23 cellular contexts compared by ENCODE assay signal in genomic region chr3:97889814-97890213, GRCh38.
"Had no signal": no experiment of that assay in that cellular context is flagged by ENCODE, and none has a peak within 500 bp of the region (broad histone marks: within the 10 kb centered on the region; RNA-seq: fewer than 3 reads in every experiment).

No MANE protein-coding gene starts in this region.

- DNase-seq: activated CD4-positive, alpha-beta T cell treated with anti-CD3 and anti-CD28 coated beads for 48 hours; activated CD4-positive, alpha-beta T cell treated with anti-CD3 and anti-CD28 coated beads, Interleukin-2, amount 50 U/mL, for 4 hours; activated CD4-positive, CD25-positive, alpha-beta regulatory T cell treated with anti-CD3 and anti-CD28 coated beads, Interleukin-2, amount 50 U/mL, for 72 hours; activated CD8-positive, alpha-beta memory T cell treated with anti-CD3 and anti-CD28 coated beads, Interleukin-2, amount 10 ng/mL, durations not matched to agents 7 days and 5 days; activated effector memory CD4-positive, alpha-beta T cell treated with Interleukin-2 at 50 U/mL for 16 hours; activated naive CD4-positive, alpha-beta T cell; activated T-cell treated with anti-CD3 and anti-CD28 coated beads, Interleukin-2, amount 50 U/mL, for 24 hours; aorta; Kasumi-1; KBM-7; NCI-H1105 treated with DMSO at 0.1 percent for 48 hours; NCI-H146; NCI-H1930; NCI-H2107; NCI-H345; NCI-H510A; NCI-H526 treated with DMSO at 0.1 percent for 48 hours; NCI-H82; SHP77 treated with DMSO at 0.1 percent for 48 hours had no signal

- H3K27ac Mint-ChIP-seq: activated CD8-positive, alpha-beta memory T cell treated with anti-CD3 and anti-CD28 coated beads, Interleukin-2, amount 10 ng/mL, durations not matched to agents 7 days and 5 days; activated naive CD4-positive, alpha-beta T cell treated with anti-CD3 and anti-CD28 coated beads, Interleukin-2, amount 50 U/mL, for 24 hours; activated T-cell treated with anti-CD3 and anti-CD28 coated beads, Interleukin-2, amount 50 U/mL, for 24 hours; activated T-helper 1 cell treated with anti-CD3 and anti-CD28 coated beads, Interleukin-12 subunit alpha, Interleukin-12 subunit beta, Interleukin-2, Interleukin-4 antibody, amounts not matched to agents 30 ng/mL and 10 ng/mL and 1 ng/mL, durations not matched to agents 14 hours and 24 hours and 36 hours; T-helper 1 cell treated with Interleukin-12 subunit alpha and Interleukin-12 subunit beta and Interleukin-4 antibody, amounts not matched to agents 30 μg/mL and 1 μg/mL, for 36 hours had no signal

- ATAC-seq: activated CD8-positive, alpha-beta memory T cell treated with anti-CD3 and anti-CD28 coated beads, Interleukin-2, amount 10 ng/mL, durations not matched to agents 7 days and 5 days had no signal

- H3K4me3 Mint-ChIP-seq: activated CD8-positive, alpha-beta memory T cell treated with anti-CD3 and anti-CD28 coated beads, Interleukin-2, amount 10 ng/mL, durations not matched to agents 7 days and 5 days; activated naive CD4-positive, alpha-beta T cell treated with anti-CD3 and anti-CD28 coated beads, Interleukin-2, amount 50 U/mL, for 24 hours; activated T-cell treated with anti-CD3 and anti-CD28 coated beads, Interleukin-2, amount 50 U/mL, for 24 hours; activated T-helper 1 cell treated with anti-CD3 and anti-CD28 coated beads, Interleukin-12 subunit alpha, Interleukin-12 subunit beta, Interleukin-2, Interleukin-4 antibody, amounts not matched to agents 30 ng/mL and 10 ng/mL and 1 ng/mL, durations not matched to agents 14 hours and 24 hours and 36 hours; central memory CD8-positive, alpha-beta T cell; T-helper 1 cell treated with Interleukin-12 subunit alpha and Interleukin-12 subunit beta and Interleukin-4 antibody, amounts not matched to agents 30 μg/mL and 1 μg/mL, for 36 hours had no signal

- H3K36me3 Mint-ChIP-seq: activated naive CD4-positive, alpha-beta T cell treated with anti-CD3 and anti-CD28 coated beads, Interleukin-2, amount 50 U/mL, for 24 hours had no signal

- H3K9me3 Mint-ChIP-seq: activated naive CD4-positive, alpha-beta T cell treated with anti-CD3 and anti-CD28 coated beads, Interleukin-2, amount 50 U/mL, for 24 hours; activated T-cell treated with anti-CD3 and anti-CD28 coated beads, Interleukin-2, amount 50 U/mL, for 24 hours; activated T-helper 1 cell treated with anti-CD3 and anti-CD28 coated beads, Interleukin-12 subunit alpha, Interleukin-12 subunit beta, Interleukin-2, Interleukin-4 antibody, amounts not matched to agents 30 ng/mL and 10 ng/mL and 1 ng/mL, durations not matched to agents 14 hours and 24 hours and 36 hours; central memory CD8-positive, alpha-beta T cell; T-helper 1 cell treated with Interleukin-12 subunit alpha and Interleukin-12 subunit beta and Interleukin-4 antibody, amounts not matched to agents 30 μg/mL and 1 μg/mL, for 36 hours had no signal

- H3K4me1 Mint-ChIP-seq: activated CD8-positive, alpha-beta memory T cell treated with anti-CD3 and anti-CD28 coated beads, Interleukin-2, amount 10 ng/mL, durations not matched to agents 7 days and 5 days; activated naive CD4-positive, alpha-beta T cell treated with anti-CD3 and anti-CD28 coated beads, Interleukin-2, amount 50 U/mL, for 24 hours; central memory CD8-positive, alpha-beta T cell had no signal

- H3K27me3 Mint-ChIP-seq: activated CD8-positive, alpha-beta memory T cell treated with anti-CD3 and anti-CD28 coated beads, Interleukin-2, amount 10 ng/mL, durations not matched to agents 7 days and 5 days; activated naive CD4-positive, alpha-beta T cell treated with anti-CD3 and anti-CD28 coated beads, Interleukin-2, amount 50 U/mL, for 24 hours; activated T-cell treated with anti-CD3 and anti-CD28 coated beads, Interleukin-2, amount 50 U/mL, for 24 hours; central memory CD8-positive, alpha-beta T cell had no signal
